40 cellular contexts compared by ENCODE assay signal in genomic region chr7:122942765-122943164, GRCh38. TPM values are rescaled to one million over a fixed set of nuclear protein-coding genes. Genes with fewer than 3 reads are reported as not detected.
"Had no signal": no experiment of that assay in that cellular context is flagged by ENCODE, and none has a peak within 500 bp of the region (broad histone marks: within the 10 kb centered on the region; RNA-seq: fewer than 3 reads in every experiment).

No MANE protein-coding gene starts in this region.

- DNase-seq: activated CD4-positive, alpha-beta T cell treated with anti-CD3 and anti-CD28 coated beads for 36 hours; activated CD4-positive, alpha-beta T cell treated with anti-CD3 and anti-CD28 coated beads, Interleukin-2, amount 10 ng/mL, durations not matched to agents 7 days and 5 days; activated CD4-positive, alpha-beta T cell treated with anti-CD3 and anti-CD28 coated beads, Interleukin-2, amount 50 U/mL, for 48 hours; activated CD8-positive, alpha-beta T cell treated with anti-CD3 and anti-CD28 coated beads, Interleukin-2, amount 10 ng/mL, durations not matched to agents 7 days and 5 days; activated gamma-delta T cell; activated naive CD4-positive, alpha-beta T cell treated with Interleukin-2 at 50 U/mL for 16 hours; activated naive CD8-positive, alpha-beta T cell treated with anti-CD3 and anti-CD28 coated beads, Interleukin-2, amount 10 ng/mL, durations not matched to agents 7 days and 5 days; activated T-cell treated with anti-CD3 and anti-CD28 coated beads, Interleukin-2, amount 50 U/mL, for 24 hours; amygdala; cerebellar nuclear complex; Karpas-422; KBM-7; NCI-H1048; NCI-H1105 treated with DMSO at 0.1 percent for 48 hours; NCI-H1436; NCI-H187; NCI-H2029 treated with DMSO at 0.1 percent for 48 hours; NCI-H2171 treated with DMSO at 0.1 percent for 48 hours; NCI-H2227 treated with DMSO at 0.1 percent for 48 hours; NCI-H446; NCI-H510A treated with DMSO at 0.1 percent for 48 hours; NCI-H526 treated with DMSO at 0.1 percent for 48 hours; NCI-H82; NK-92 treated with Interleukin-12 subunit alpha and Interleukin-12 subunit beta, amount 100 ng/mL, for 24 hours; PC-3; Peyer's patch; RPMI8226; SHP77 treated with DMSO at 0.1 percent for 48 hours; SK-N-SH had no signal

- H3K27ac Mint-ChIP-seq: activated CD4-positive, alpha-beta T cell treated with anti-CD3 and anti-CD28 coated beads for 36 hours; activated CD4-positive, alpha-beta T cell treated with anti-CD3 and anti-CD28 coated beads, Interleukin-2, amount 10 ng/mL, durations not matched to agents 7 days and 5 days; activated CD8-positive, alpha-beta T cell treated with anti-CD3 and anti-CD28 coated beads, Interleukin-2, amount 10 ng/mL, durations not matched to agents 7 days and 5 days; activated naive CD4-positive, alpha-beta T cell treated with anti-CD3 and anti-CD28 coated beads, Interleukin-2, amount 50 U/mL, for 24 hours; activated naive CD8-positive, alpha-beta T cell treated with anti-CD3 and anti-CD28 coated beads, Interleukin-2, amount 10 ng/mL, durations not matched to agents 7 days and 5 days; activated T-cell treated with anti-CD3 and anti-CD28 coated beads, Interleukin-2, amount 50 U/mL, for 24 hours; activated T-helper 2 cell treated with anti-CD3 and anti-CD28 coated beads, Interferon-gamma antibody, Interleukin-2, Interleukin-4, amounts not matched to agents 10 μg/mL and 5 μg/mL and 100 μg/mL, durations not matched to agents 14 hours and 24 hours and 36 hours; T-helper 1 cell treated with Interleukin-12 subunit alpha and Interleukin-12 subunit beta and Interleukin-4 antibody, amounts not matched to agents 30 μg/mL and 1 μg/mL, for 36 hours; T-helper 2 cell treated with Interferon-gamma antibody and Interleukin-4, amounts not matched to agents 5 μg/mL and 100 μg/mL, for 36 hours; WTC11 had no signal

- H3K4me3 Mint-ChIP-seq: activated CD4-positive, alpha-beta T cell treated with anti-CD3 and anti-CD28 coated beads for 36 hours; activated CD4-positive, alpha-beta T cell treated with anti-CD3 and anti-CD28 coated beads, Interleukin-2, amount 10 ng/mL, durations not matched to agents 7 days and 5 days; activated CD8-positive, alpha-beta T cell treated with anti-CD3 and anti-CD28 coated beads, Interleukin-2, amount 10 ng/mL, durations not matched to agents 7 days and 5 days; activated naive CD4-positive, alpha-beta T cell treated with anti-CD3 and anti-CD28 coated beads, Interleukin-2, amount 50 U/mL, for 24 hours; activated naive CD8-positive, alpha-beta T cell treated with anti-CD3 and anti-CD28 coated beads, Interleukin-2, amount 10 ng/mL, durations not matched to agents 7 days and 5 days; activated T-cell treated with anti-CD3 and anti-CD28 coated beads, Interleukin-2, amount 50 U/mL, for 24 hours; T-helper 1 cell treated with Interleukin-12 subunit alpha and Interleukin-12 subunit beta and Interleukin-4 antibody, amounts not matched to agents 30 μg/mL and 1 μg/mL, for 36 hours; T-helper 2 cell treated with Interferon-gamma antibody and Interleukin-4, amounts not matched to agents 5 μg/mL and 100 μg/mL, for 36 hours; WTC11 had no signal

- H3K27ac ChIP-seq: ascending aorta, breast epithelium, Peyer's patch, SJSA1 had no signal

- H3K4me1 Mint-ChIP-seq: activated CD4-positive, alpha-beta T cell treated with anti-CD3 and anti-CD28 coated beads for 36 hours; activated CD4-positive, alpha-beta T cell treated with anti-CD3 and anti-CD28 coated beads, Interleukin-2, amount 10 ng/mL, durations not matched to agents 7 days and 5 days; activated naive CD4-positive, alpha-beta T cell treated with anti-CD3 and anti-CD28 coated beads, Interleukin-2, amount 50 U/mL, for 24 hours; activated naive CD8-positive, alpha-beta T cell treated with anti-CD3 and anti-CD28 coated beads, Interleukin-2, amount 10 ng/mL, durations not matched to agents 7 days and 5 days had no signal

- H3K9me3 ChIP-seq: ascending aorta, breast epithelium, Peyer's patch, SJSA1, SK-N-SH had no signal

- H3K36me3 ChIP-seq: ascending aorta, breast epithelium, Peyer's patch, SJSA1 had no signal

- H3K27me3 Mint-ChIP-seq: activated CD4-positive, alpha-beta T cell treated with anti-CD3 and anti-CD28 coated beads for 36 hours; activated CD4-positive, alpha-beta T cell treated with anti-CD3 and anti-CD28 coated beads, Interleukin-2, amount 10 ng/mL, durations not matched to agents 7 days and 5 days; activated naive CD4-positive, alpha-beta T cell treated with anti-CD3 and anti-CD28 coated beads, Interleukin-2, amount 50 U/mL, for 24 hours; activated naive CD8-positive, alpha-beta T cell treated with anti-CD3 and anti-CD28 coated beads, Interleukin-2, amount 10 ng/mL, durations not matched to agents 7 days and 5 days; activated T-cell treated with anti-CD3 and anti-CD28 coated beads, Interleukin-2, amount 50 U/mL, for 24 hours had no signal

- H3K4me1 ChIP-seq: ascending aorta, breast epithelium, Peyer's patch, SJSA1 had no signal

- H3K36me3 Mint-ChIP-seq: activated naive CD4-positive, alpha-beta T cell treated with anti-CD3 and anti-CD28 coated beads, Interleukin-2, amount 50 U/mL, for 24 hours; activated naive CD8-positive, alpha-beta T cell treated with anti-CD3 and anti-CD28 coated beads, Interleukin-2, amount 10 ng/mL, durations not matched to agents 7 days and 5 days; WTC11 had no signal

- H3K27me3 ChIP-seq: ascending aorta, breast epithelium, Peyer's patch, SJSA1 had no signal

- ATAC-seq: activated CD4-positive, alpha-beta T cell treated with anti-CD3 and anti-CD28 coated beads for 36 hours; activated CD4-positive, CD25-positive, alpha-beta regulatory T cell treated with anti-CD3 and anti-CD28 coated beads, Interleukin-2, amount 50 U/mL, for 24 hours; activated CD8-positive, alpha-beta T cell treated with anti-CD3 and anti-CD28 coated beads, Interleukin-2, amount 10 ng/mL, durations not matched to agents 7 days and 5 days; PC-3 had no signal

- H3K9me3 Mint-ChIP-seq: activated naive CD4-positive, alpha-beta T cell treated with anti-CD3 and anti-CD28 coated beads, Interleukin-2, amount 50 U/mL, for 24 hours; activated T-cell treated with anti-CD3 and anti-CD28 coated beads, Interleukin-2, amount 50 U/mL, for 24 hours; T-helper 1 cell treated with Interleukin-12 subunit alpha and Interleukin-12 subunit beta and Interleukin-4 antibody, amounts not matched to agents 30 μg/mL and 1 μg/mL, for 36 hours; WTC11 had no signal

- H3K4me3 ChIP-seq: ascending aorta, breast epithelium, Peyer's patch, SJSA1 had no signal

RNA-seq across cellular contexts. Expression of gene TAS2R16, which starts 52.7 kb away (rescaled TPM):
- total RNA-seq: activated CD4-positive, alpha-beta T cell treated with anti-CD3 and anti-CD28 coated beads for 36 hours; activated CD4-positive, alpha-beta T cell treated with anti-CD3 and anti-CD28 coated beads, Interleukin-2, amount 10 ng/mL, durations not matched to agents 7 days and 5 days; activated CD8-positive, alpha-beta T cell treated with anti-CD3 and anti-CD28 coated beads, Interleukin-2, amount 10 ng/mL, durations not matched to agents 7 days and 5 days; activated naive CD8-positive, alpha-beta T cell treated with anti-CD3 and anti-CD28 coated beads, Interleukin-2, amount 10 ng/mL, durations not matched to agents 7 days and 5 days; activated T-helper 2 cell treated with anti-CD3 and anti-CD28 coated beads, Interferon-gamma antibody, Interleukin-2, Interleukin-4, amounts not matched to agents 10 μg/mL and 5 μg/mL and 100 μg/mL, durations not matched to agents 14 hours and 24 hours and 36 hours; ascending aorta; breast epithelium; cardiac septum; MCF 10A; PC-3; Peyer's patch; SJSA1; WTC11 had no signal

RNA-seq across cellular contexts. Expression of gene CADPS2, which starts 56.5 kb away (rescaled TPM):
- total RNA-seq: activated CD4-positive, alpha-beta T cell treated with anti-CD3 and anti-CD28 coated beads for 36 hours; activated CD4-positive, alpha-beta T cell treated with anti-CD3 and anti-CD28 coated beads, Interleukin-2, amount 10 ng/mL, durations not matched to agents 7 days and 5 days; activated CD8-positive, alpha-beta T cell treated with anti-CD3 and anti-CD28 coated beads, Interleukin-2, amount 10 ng/mL, durations not matched to agents 7 days and 5 days; activated naive CD8-positive, alpha-beta T cell treated with anti-CD3 and anti-CD28 coated beads, Interleukin-2, amount 10 ng/mL, durations not matched to agents 7 days and 5 days; activated T-helper 2 cell treated with anti-CD3 and anti-CD28 coated beads, Interferon-gamma antibody, Interleukin-2, Interleukin-4, amounts not matched to agents 10 μg/mL and 5 μg/mL and 100 μg/mL, durations not matched to agents 14 hours and 24 hours and 36 hours had no signal
